8 cellular contexts compared by ENCODE assay signal in the genomic region with DNA sequence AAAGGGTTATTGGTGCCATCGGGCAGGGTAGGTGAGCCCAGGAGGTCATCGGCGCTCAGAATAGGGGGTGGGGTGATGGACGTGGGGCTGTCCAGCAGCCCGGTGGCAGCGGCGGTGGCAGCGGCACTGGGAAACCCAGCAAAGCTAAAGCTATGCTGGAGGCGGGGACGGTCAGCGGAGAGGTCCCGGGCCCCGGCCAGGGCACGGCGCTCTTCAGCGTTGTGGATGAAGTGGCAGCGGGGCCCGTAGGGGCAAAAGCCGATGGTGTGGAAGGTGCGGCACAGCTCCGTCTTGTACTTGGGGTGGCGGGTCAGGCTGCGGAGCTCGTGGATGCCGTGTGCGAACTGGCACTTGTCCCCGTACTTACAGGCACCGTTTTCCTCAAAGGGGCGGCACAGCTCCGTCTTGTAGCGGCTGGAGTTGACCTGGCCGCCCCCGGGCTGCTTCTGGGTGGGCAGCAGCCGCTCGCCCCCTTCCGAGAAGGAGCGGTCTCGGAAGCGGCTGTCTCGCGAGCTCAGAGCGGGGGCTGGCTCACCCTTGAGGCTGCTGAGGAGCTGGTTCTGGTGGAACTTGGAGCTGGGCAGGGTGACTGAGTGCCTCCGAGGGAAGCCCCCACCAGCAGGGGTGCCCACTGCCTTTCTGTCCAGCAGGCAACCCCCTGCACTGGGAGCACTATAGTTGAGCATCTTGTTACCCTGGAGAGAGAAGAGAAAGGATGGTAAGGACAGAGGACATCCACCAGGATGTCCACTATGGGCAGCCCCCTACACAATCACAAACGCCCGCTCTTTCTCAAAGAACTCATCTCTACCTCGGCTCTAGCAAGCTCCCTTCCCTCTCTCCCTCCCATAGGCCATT. TPM values are rescaled to one million over a fixed set of nuclear protein-coding genes. Genes with fewer than 3 reads are reported as not detected.
A peak's percentile ranks its signal among the peaks of the same experiment; 100 is the strongest.
DNase-seq lines count a peak whose midpoint lies in the region; ATAC-seq, FAIRE-seq and TF ChIP-seq lines count a peak whose summit lies in the region.

No MANE protein-coding gene starts in this region.

- H3K27me3 Mint-ChIP-seq in glutamatergic neuron (ENCODE audit: unreplicated experiment), result peaks cover 18% of the 10 kb centered on the region

- 1 to 2% methylated on average over 35 to 44 of the region's 46 CpGs for WGBS in GM23248 (ENCODE audit: low coverage in 1 of 2, low lambda C conversion rate in 2 of 2, missing lambda C conversion rate in 2 of 2), 2 experiments
- WGBS in prostate gland, result 8% methylated on average over 40 of the region's 46 CpGs

- H2AFZ ChIP-seq in GM23248, result no peak overlapping the region

- H3K36me3 Mint-ChIP-seq in glutamatergic neuron (ENCODE audit: unreplicated experiment), result no peaks in the 10 kb centered on the region

- no peak overlapping the region for H3K4me3 Mint-ChIP-seq in glutamatergic neuron (ENCODE audit: unreplicated experiment)

- H4K20me1 ChIP-seq in GM23248 (ENCODE audit: insufficient read depth), result peaks cover 13% of the 10 kb centered on the region; the same call in 1 of the 2 replicates

- no peak overlapping the region for H3K27ac Mint-ChIP-seq in glutamatergic neuron (ENCODE audit: unreplicated experiment)

- H3K27me3 ChIP-seq in GM23248 (replicated peaks; ENCODE audit: insufficient read depth), result no peaks in the 10 kb centered on the region
- no peaks in the 10 kb centered on the region for H3K27me3 ChIP-seq in prostate gland (replicated peaks; ENCODE audit: insufficient read depth)

- H3K4me1 Mint-ChIP-seq in glutamatergic neuron (ENCODE audit: low read depth, unreplicated experiment), result peaks cover 5% of the 10 kb centered on the region

- no peaks in the 10 kb centered on the region for H3K9me3 ChIP-seq in GM23248 (ENCODE audit: low read depth)
- H3K9me3 ChIP-seq in prostate gland, result no peaks in the 10 kb centered on the region

- peaks cover 76% of the 10 kb centered on the region for H3F3A ChIP-seq in GM23248 (ENCODE audit: insufficient read depth)

- H3K27ac ChIP-seq in GM23248 (peak overlapping the region; percentile 100), prostate gland (peak overlapping the region; percentile 99 to 100)

- peak overlapping the region; percentile 99 for H3K9ac ChIP-seq in GM23248

- H3K36me3 ChIP-seq in GM23248 (ENCODE audit: low read depth), result peaks cover 48% of the 10 kb centered on the region
- peaks cover 7 to 14% of the 10 kb centered on the region in 2 donors for H3K36me3 ChIP-seq in prostate gland

- FAIRE-seq in urothelium cell line (lab: Jason Lieb, UNC), result no peak

- H3K4me2 ChIP-seq in GM23248 (ENCODE audit: unreplicated experiment), result peak overlapping the region; percentile 97

- in situ Hi-C loops in GM23248 (cut with MboI), result loop anchor here (10.0 kb wide), 2 partner anchors 265 to 535 kb away; no protein-coding TSS in a partner anchor

- H3K79me2 ChIP-seq in GM23248 (ENCODE audit: insufficient read depth), result peaks cover 64% of the 10 kb centered on the region

- H3K4me3 ChIP-seq in GM23248 (peak overlapping the region; percentile 80), prostate gland (peak overlapping the region; percentile 86 to 94)

- peaks cover 32% of the 10 kb centered on the region for H3K4me1 ChIP-seq in GM23248 (ENCODE audit: insufficient read depth)
- no peaks in the 10 kb centered on the region for H3K4me1 ChIP-seq in prostate gland (replicated peaks)

- no peak for TF ChIP-seq CTCF in glutamatergic neuron (IDR thresholded peaks at IDR 0.05; ENCODE audit: partially characterized antibody, unreplicated experiment)
- TF ChIP-seq CTCF in prostate gland (IDR thresholded peaks at IDR 0.05), result peak in 1 of 4 experiments; percentile 25

- no peak for ATAC-seq in HG03354 (IDR thresholded peaks at IDR 0.05; ENCODE audit: poor library complexity, severe bottlenecking, unreplicated experiment)

- DNase-seq in GM23248, result peak; percentile 66
- DNase-seq in activated CD8-positive, alpha-beta memory T cell treated with anti-CD3 and anti-CD28 coated beads, Interleukin-2, amount 50 U/mL, for 48 hours, result peak; percentile 74
- DNase-seq in glutamatergic neuron, result peak; percentile 7
- no peak for DNase-seq in prostate gland (ENCODE audit: low spot score)
- no peak for DNase-seq in H4 (ENCODE audit: low spot score)
- DNase-seq in urothelium cell line (ENCODE audit: low spot score), result no peak
- no peak for DNase-seq in HuH-7.5 (ENCODE audit: low spot score)

- peak; percentile 11 for TF ChIP-seq POLR2A in prostate gland (IDR thresholded peaks at IDR 0.05)

- intact Hi-C loops in prostate gland (cut with DNase I), result loop anchor here (5.0 kb wide), 2 partner anchors 243 to 263 kb away; no protein-coding TSS in a partner anchor

- H3K9me2 ChIP-seq in GM23248 (ENCODE audit: insufficient read depth), result no peaks in the 10 kb centered on the region

- peaks cover 2% of the 10 kb centered on the region for H3K9me3 Mint-ChIP-seq in glutamatergic neuron (ENCODE audit: unreplicated experiment)

RNA-seq across cellular contexts. Expression of a gene that starts 2.8 kb away (rescaled TPM):
- 88.0 and 92.9 TPM in 2 replicates for total RNA-seq in GM23248 (2014; rRNA removed; shearing (Covaris generic))
- polyA plus RNA-seq in GM23248 (2016; fragmentation: Nextera tagmentation; extraction: Ambion mirVana), result 599 and 620 TPM in 2 replicates
- total RNA-seq in glutamatergic neuron (ENCODE audit: unreplicated experiment), result 2.7 TPM
- total RNA-seq in prostate gland, result 100 to 1,000 TPM; 359 to 556 TPM
- 27.7 and 31.0 TPM in 2 replicates for total RNA-seq in H4 (2014; rRNA removed; shearing (Covaris generic))

Comparison
In these comparisons a context has a peak if more than half of its experiments do, and no peak if none do; other contexts are left out.
1. DNase-seq: peak in GM23248 (single experiment), activated CD8-positive, alpha-beta memory T cell treated with anti-CD3 and anti-CD28 coated beads, Interleukin-2, amount 50 U/mL, for 48 hours (single experiment) and glutamatergic neuron (single experiment); none in prostate gland (single experiment), H4 (single experiment), urothelium cell line (single experiment) and HuH-7.5 (single experiment).